In the genomic region with DNA sequence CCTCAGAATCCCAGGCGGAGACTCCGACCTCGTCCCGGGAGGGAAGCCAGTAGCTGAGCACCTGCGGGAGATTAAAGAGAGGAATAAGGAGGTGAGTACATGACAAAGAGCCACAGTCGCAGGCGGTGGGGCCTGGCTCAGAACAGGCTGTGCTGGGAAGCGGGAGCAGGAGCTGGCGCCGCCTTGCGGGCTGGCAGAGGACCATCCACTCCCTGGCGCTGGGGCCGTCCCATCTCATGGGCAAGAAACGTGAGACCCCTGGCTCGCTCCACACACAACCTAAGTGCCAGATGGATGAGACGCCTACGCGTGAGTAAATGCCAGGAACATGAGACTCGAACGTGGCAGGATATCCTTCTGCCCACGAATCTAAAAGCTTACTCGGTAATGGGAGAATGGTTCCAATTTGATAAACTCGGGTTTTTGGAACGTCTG, we compare ENCODE assay signal across 8 cellular contexts. TPM values are rescaled to one million over a fixed set of nuclear protein-coding genes. Genes with fewer than 3 reads are reported as not detected.
DNase-seq lines count a peak whose midpoint lies in the region; ATAC-seq and TF ChIP-seq lines count a peak whose summit lies in the region.

No MANE protein-coding gene starts in this region.

- H3K27me3 Mint-ChIP-seq in Caco-2 (ENCODE audit: insufficient read depth, unreplicated experiment), result no peaks in the 10 kb centered on the region
- H3K27me3 Mint-ChIP-seq in T-helper 2 cell treated with Interferon-gamma antibody and Interleukin-4, amounts not matched to agents 5 μg/mL and 100 μg/mL, for 36 hours (ENCODE audit: low read depth), result no peaks in the 10 kb centered on the region
- no peaks in the 10 kb centered on the region for H3K27me3 Mint-ChIP-seq in activated CD4-positive, alpha-beta memory T cell treated with anti-CD3 and anti-CD28 coated beads for 36 hours

- no TSS peak for BruUV-seq in Caco-2 (replicated peaks; lab: Mats Ljungman, UMichigan)

- intact Hi-C loops in Caco-2 (cut with micrococcal nuclease; ENCODE audit: unreplicated experiment), result no loop called here
- intact Hi-C loops in left ventricle myocardium inferior (cut with micrococcal nuclease), result no loop called here
- intact Hi-C loops in psoas muscle (cut with DNase I), result no loop called here
- intact Hi-C loops in activated CD4-positive, alpha-beta memory T cell treated with anti-CD3 and anti-CD28 coated beads for 36 hours (cut with micrococcal nuclease), result no loop called here

- ATAC-seq in psoas muscle (peak; percentile 92 to 97 (median 94)), HG02588 (IDR thresholded peaks at IDR 0.05; ENCODE audit: unreplicated experiment) (no peak)

- peaks cover 31% of the 10 kb centered on the region for H3K36me3 Mint-ChIP-seq in Caco-2 (ENCODE audit: insufficient read depth, unreplicated experiment)
- H3K36me3 Mint-ChIP-seq in T-helper 2 cell treated with Interferon-gamma antibody and Interleukin-4, amounts not matched to agents 5 μg/mL and 100 μg/mL, for 36 hours (ENCODE audit: low read depth), result peaks cover 12% of the 10 kb centered on the region
- H3K36me3 Mint-ChIP-seq in activated CD4-positive, alpha-beta memory T cell treated with anti-CD3 and anti-CD28 coated beads for 36 hours, result peaks cover 5% of the 10 kb centered on the region

- H3K9me3 Mint-ChIP-seq in Caco-2 (ENCODE audit: unreplicated experiment), result no peaks in the 10 kb centered on the region
- H3K9me3 Mint-ChIP-seq in T-helper 2 cell treated with Interferon-gamma antibody and Interleukin-4, amounts not matched to agents 5 μg/mL and 100 μg/mL, for 36 hours, result no peaks in the 10 kb centered on the region
- no peaks in the 10 kb centered on the region for H3K9me3 Mint-ChIP-seq in activated CD4-positive, alpha-beta memory T cell treated with anti-CD3 and anti-CD28 coated beads for 36 hours

- no peaks in the 10 kb centered on the region for H3K9me3 ChIP-seq in Caco-2
- no peaks in the 10 kb centered on the region for H3K9me3 ChIP-seq in left ventricle myocardium inferior (replicated peaks)
- no peaks in the 10 kb centered on the region for H3K9me3 ChIP-seq in psoas muscle

- no peak overlapping the region for H3K27ac Mint-ChIP-seq in Caco-2 (ENCODE audit: unreplicated experiment)
- no peak overlapping the region for H3K27ac Mint-ChIP-seq in T-helper 2 cell treated with Interferon-gamma antibody and Interleukin-4, amounts not matched to agents 5 μg/mL and 100 μg/mL, for 36 hours
- H3K27ac Mint-ChIP-seq in activated CD4-positive, alpha-beta memory T cell treated with anti-CD3 and anti-CD28 coated beads for 36 hours, result no peak overlapping the region

- H3K4me1 ChIP-seq in Caco-2 (peaks cover under 1% of the 10 kb centered on the region; the same call in 1 of the 2 replicates), left ventricle myocardium inferior (peaks cover 18% of the 10 kb centered on the region), psoas muscle (peaks cover 22% of the 10 kb centered on the region)

- DNase-seq in Caco-2 (peak; percentile 81 to 83), NCI-H128 (lab: John Stamatoyannopoulos, UW; ENCODE audit: unreplicated experiment) (peak; percentile 70), amniotic epithelial cell (ENCODE audit: low read depth) (peak; percentile 72), left ventricle myocardium inferior (peak; percentile 68), psoas muscle (peak; percentile 87 to 96)
- no peak for DNase-seq in T-helper 2 cell treated with Interferon-gamma antibody and Interleukin-4, amounts not matched to agents 5 μg/mL and 100 μg/mL, for 36 hours (ENCODE audit: low spot score)
- no peak for DNase-seq in activated CD4-positive, alpha-beta memory T cell treated with anti-CD3 and anti-CD28 coated beads for 36 hours

- H3K27ac ChIP-seq in left ventricle myocardium inferior (replicated peaks) (peak overlapping the region; percentile 12), psoas muscle (peak overlapping the region; percentile 74)

- TF ChIP-seq CTCF in Caco-2 (IDR thresholded peaks at IDR 0.05; ENCODE audit: insufficient read depth in 1 of 2, low read depth in 1 of 2, low read length in 1 of 2, severe bottlenecking in 1 of 2, unreplicated experiment in 1 of 2) (peak; percentile 43 to 67), left ventricle myocardium inferior (IDR thresholded peaks at IDR 0.05; ENCODE audit: borderline replicate concordance) (peak; percentile 70), psoas muscle (IDR thresholded peaks at IDR 0.05) (peak; percentile 69)

- H3K4me3 ChIP-seq in Caco-2 (ENCODE audit: low read depth, low read length) (no peak overlapping the region), left ventricle myocardium inferior (no peak overlapping the region), psoas muscle (peak overlapping the region; percentile 2)

- H3K4me1 Mint-ChIP-seq in Caco-2 (ENCODE audit: low read depth, unreplicated experiment), result no peaks in the 10 kb centered on the region
- H3K4me1 Mint-ChIP-seq in T-helper 2 cell treated with Interferon-gamma antibody and Interleukin-4, amounts not matched to agents 5 μg/mL and 100 μg/mL, for 36 hours (ENCODE audit: low read depth), result peaks cover 13% of the 10 kb centered on the region
- peaks cover 10% of the 10 kb centered on the region for H3K4me1 Mint-ChIP-seq in activated CD4-positive, alpha-beta memory T cell treated with anti-CD3 and anti-CD28 coated beads for 36 hours (ENCODE audit: low read depth)

- WGBS in psoas muscle, 3 donors, result 8 to 17% (median 12%) methylated on average over 24 of the region's 24 CpGs

- POLR2A ChIA-PET in Caco-2 (lab: Charles Lee), result interaction anchor here (0.7 to 1.0 kb wide), 2 partner anchors 35 to 37 kb away, joined by 3 to 5 read pairs; a partner anchor contains a TSS
- POLR2A ChIA-PET in activated CD4-positive, alpha-beta memory T cell treated with anti-CD3 and anti-CD28 coated beads for 36 hours (lab: Charles Lee), result no interaction called here

- CTCF ChIA-PET in Caco-2 (lab: Charles Lee), result interaction anchor here (0.8 kb wide), 1 partner anchor 13 kb away, joined by 3 read pairs; no protein-coding TSS in a partner anchor
- CTCF ChIA-PET in activated CD4-positive, alpha-beta memory T cell treated with anti-CD3 and anti-CD28 coated beads for 36 hours (lab: Charles Lee), result no interaction called here

- no peaks in the 10 kb centered on the region for H3K27me3 ChIP-seq in Caco-2 (replicated peaks; ENCODE audit: control insufficient read depth, insufficient read depth, low read length)
- H3K27me3 ChIP-seq in left ventricle myocardium inferior (ENCODE audit: low read depth), result peaks cover 8% of the 10 kb centered on the region
- H3K27me3 ChIP-seq in psoas muscle (ENCODE audit: insufficient read depth in 3 of 3, low read length in 2 of 3), result peaks cover 0 to 12% (median 4%) of the 10 kb centered on the region in 3 donors

- peak overlapping the region; percentile 5 for H3K4me3 Mint-ChIP-seq in Caco-2 (ENCODE audit: unreplicated experiment)
- no peak overlapping the region for H3K4me3 Mint-ChIP-seq in T-helper 2 cell treated with Interferon-gamma antibody and Interleukin-4, amounts not matched to agents 5 μg/mL and 100 μg/mL, for 36 hours
- no peak overlapping the region for H3K4me3 Mint-ChIP-seq in activated CD4-positive, alpha-beta memory T cell treated with anti-CD3 and anti-CD28 coated beads for 36 hours

- H3K36me3 ChIP-seq in Caco-2 (ENCODE audit: control insufficient read depth, insufficient read depth, low read length) (no peaks in the 10 kb centered on the region; the same call in none of the 2 replicates), left ventricle myocardium inferior (no peaks in the 10 kb centered on the region), psoas muscle (ENCODE audit: insufficient read depth in 1 of 2, low read depth in 1 of 2) (peaks cover 0 to 9% of the 10 kb centered on the region in 2 donors)

RNA-seq across cellular contexts. Expression of a gene that starts 6.3 kb away (rescaled TPM):
- total RNA-seq in Caco-2 (2022), result not detected in 2 replicates
- total RNA-seq in left ventricle myocardium inferior, result not detected
- under 1 TPM in 1 of 4 donors, not detected in 3; 0.22 TPM for total RNA-seq in psoas muscle
- polyA plus RNA-seq in psoas muscle, result under 1 TPM; 0.09 to 0.33 (median 0.11) TPM
- 1 to 10 TPM in 1 of 2 experiments, under 1 TPM in 1; 0.68 to 1.1 TPM for total RNA-seq in activated CD4-positive, alpha-beta memory T cell treated with anti-CD3 and anti-CD28 coated beads for 36 hours

RNA-seq across cellular contexts. Expression of a gene that starts 6.3 kb away (rescaled TPM):
- total RNA-seq in Caco-2 (2022) (85.0 and 91.5 TPM in 2 replicates), left ventricle myocardium inferior (26.2 TPM), psoas muscle (10 to 100 TPM; 13.6 to 32.6 (median 22.2) TPM)
- polyA plus RNA-seq in psoas muscle, result 10 to 100 TPM; 11.0 to 20.9 (median 17.7) TPM
- total RNA-seq in activated CD4-positive, alpha-beta memory T cell treated with anti-CD3 and anti-CD28 coated beads for 36 hours, result 10 to 100 TPM; 36.6 to 39.1 TPM

RNA-seq across cellular contexts. Expression of a gene that starts 14.5 kb away (rescaled TPM):
- total RNA-seq in Caco-2 (2022) (31.8 and 37.6 TPM in 2 replicates), left ventricle myocardium inferior (3.9 TPM), psoas muscle (1 to 10 TPM; 1.5 to 2.9 (median 2.2) TPM)
- 1 to 10 TPM in 1 of 3 donors, under 1 TPM in 2; 0.49 to 4.3 (median 0.56) TPM for polyA plus RNA-seq in psoas muscle
- total RNA-seq in activated CD4-positive, alpha-beta memory T cell treated with anti-CD3 and anti-CD28 coated beads for 36 hours, result 10 to 100 TPM; 28.4 to 32.2 TPM

RNA-seq across cellular contexts. Expression of a gene that starts 21.4 kb away (rescaled TPM):
- total RNA-seq in Caco-2 (2022) (21.3 and 25.3 TPM in 2 replicates), left ventricle myocardium inferior (7.1 TPM), psoas muscle (10 to 100 TPM in 3 of 4 donors, 1 to 10 TPM in 1; 8.7 to 13.8 (median 10.4) TPM)
- polyA plus RNA-seq in psoas muscle, result 10 to 100 TPM in 2 of 3 donors, 1 to 10 TPM in 1; 9.4 to 16.2 (median 10.9) TPM
- 10 to 100 TPM; 28.3 to 32.1 TPM for total RNA-seq in activated CD4-positive, alpha-beta memory T cell treated with anti-CD3 and anti-CD28 coated beads for 36 hours

RNA-seq across cellular contexts. Expression of a gene that starts 26.2 kb away (rescaled TPM):
- total RNA-seq in Caco-2 (2022) (2,622 and 2,843 TPM in 2 replicates), left ventricle myocardium inferior (871 TPM), psoas muscle (1,000 to 10,000 TPM; 1,082 to 1,565 (median 1,354) TPM)
- 1,000 to 10,000 TPM in 1 of 3 donors, 100 to 1,000 TPM in 2; 779 to 1,781 (median 798) TPM for polyA plus RNA-seq in psoas muscle
- total RNA-seq in activated CD4-positive, alpha-beta memory T cell treated with anti-CD3 and anti-CD28 coated beads for 36 hours, result 1,000 to 10,000 TPM; 2,941 to 2,963 TPM

Comparison
In these comparisons a context has a peak if more than half of its experiments do, and no peak if none do; other contexts are left out.
1. DNase-seq: peak in Caco-2 (2 of 2), NCI-H128 (single experiment), amniotic epithelial cell (single experiment), left ventricle myocardium inferior (single experiment) and psoas muscle (2 of 2); none in T-helper 2 cell treated with Interferon-gamma antibody and Interleukin-4, amounts not matched to agents 5 μg/mL and 100 μg/mL, for 36 hours (single experiment) and activated CD4-positive, alpha-beta memory T cell treated with anti-CD3 and anti-CD28 coated beads for 36 hours (single experiment).
2. Peak in every context shown above with its lines, with median percentiles within 50 percentile points of each other: CTCF ChIP-seq.